In the genomic region with DNA sequence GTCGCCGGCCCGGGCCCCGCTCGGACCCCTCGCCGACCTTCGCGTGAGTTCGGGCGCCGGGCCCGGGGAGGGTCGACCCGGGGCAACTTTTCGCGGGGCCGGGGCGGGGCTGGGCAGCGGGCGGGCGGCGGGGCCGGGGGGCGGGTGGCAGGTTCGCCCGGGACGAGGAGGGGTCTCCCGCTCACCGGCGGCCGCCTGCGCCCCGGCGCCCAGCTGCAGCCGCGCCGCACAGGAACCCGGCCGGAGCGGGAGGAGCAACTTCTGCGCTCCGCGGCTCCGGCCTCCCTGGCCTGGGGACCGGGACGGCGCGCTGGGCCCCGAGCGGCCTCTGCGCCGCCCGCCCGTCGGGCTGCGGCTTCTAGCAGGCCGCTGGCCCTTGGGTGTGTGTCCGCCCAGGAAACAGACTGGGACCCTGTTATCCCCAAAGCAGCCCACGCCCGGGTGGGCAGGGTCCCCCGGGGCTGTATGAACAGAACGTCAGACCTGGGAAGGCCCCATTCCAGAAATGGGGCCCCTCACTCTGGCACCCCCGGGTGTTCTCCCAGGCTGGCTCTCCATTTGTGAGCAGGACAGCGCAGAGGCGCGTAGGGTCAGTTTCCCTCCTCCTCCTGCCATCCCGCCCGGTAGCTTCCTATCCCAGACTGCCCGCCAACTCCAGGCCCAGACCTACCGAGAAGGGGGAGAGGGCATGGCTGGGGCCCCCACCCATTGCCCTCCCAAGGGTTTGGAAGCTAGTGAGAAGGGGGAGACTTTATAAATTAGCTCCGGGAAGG, we compare ENCODE assay signal across 8 cellular contexts. TPM values are rescaled to one million over a fixed set of nuclear protein-coding genes. Genes with fewer than 3 reads are reported as not detected.
DNase-seq lines count a peak whose midpoint lies in the region; TF ChIP-seq lines count a peak whose summit lies in the region.

No MANE protein-coding gene starts in this region.

- no peak overlapping the region for H2BK12ac ChIP-seq in H9 (ENCODE audit: insufficient read length, low read depth, low read length)

- H3K4me1 ChIP-seq in H9 (ENCODE audit: insufficient read depth, low read length) (no peaks in the 10 kb centered on the region), iPS DF 6.9 (ENCODE audit: control insufficient read depth, insufficient read depth, low read length) (peaks cover 7% of the 10 kb centered on the region), OCI-LY7 (ENCODE audit: insufficient read depth, low read length, poor library complexity, severe bottlenecking) (no peaks in the 10 kb centered on the region)

- peak overlapping the region; percentile 65 to 78 for H3K4me3 Mint-ChIP-seq in H9
- H3K4me3 Mint-ChIP-seq in activated naive CD8-positive, alpha-beta T cell treated with anti-CD3 and anti-CD28 coated beads for 36 hours: peak overlapping the region; percentile 34

- H2BK120ac ChIP-seq in H9 (ENCODE audit: low read depth, low read length, poor library complexity, severe bottlenecking): no peak overlapping the region

- H3K18ac ChIP-seq in H9 (ENCODE audit: insufficient read length, low read depth, low read length): no peak overlapping the region

- intact Hi-C loops in OCI-LY7 (cut with micrococcal nuclease; ENCODE audit: unreplicated experiment): no loop called here

- H3K14ac ChIP-seq in H9 (ENCODE audit: insufficient read depth, low read length): no peak overlapping the region

- H3K79me1 ChIP-seq in H9 (ENCODE audit: insufficient read depth, low read depth, low read length, poor library complexity, severe bottlenecking): peaks cover 3% of the 10 kb centered on the region

- H2AK5ac ChIP-seq in H9 (ENCODE audit: insufficient read length, low read length): no peak overlapping the region

- no peaks in the 10 kb centered on the region for H3K36me3 Mint-ChIP-seq in H9 (ENCODE audit: insufficient read depth in 1 of 3, low read depth in 3 of 3)
- H3K36me3 Mint-ChIP-seq in activated naive CD8-positive, alpha-beta T cell treated with anti-CD3 and anti-CD28 coated beads for 36 hours: no peaks in the 10 kb centered on the region

- POLR2A ChIA-PET in OCI-LY7 (lab: Charles Lee): no interaction called here

- no TSS peak for BruUV-seq in OCI-LY7 (replicated peaks; lab: Mats Ljungman, UMichigan)

- no peak overlapping the region for H2BK15ac ChIP-seq in H9 (ENCODE audit: low read depth, low read length)

- H4K8ac ChIP-seq in H9 (replicated peaks; ENCODE audit: insufficient read length, low read depth, low read length): no peak overlapping the region

- H2BK20ac ChIP-seq in H9 (ENCODE audit: low read depth, low read length, poor library complexity, severe bottlenecking): no peak overlapping the region

- no peak overlapping the region for H3K27ac Mint-ChIP-seq in H9
- H3K27ac Mint-ChIP-seq in activated naive CD8-positive, alpha-beta T cell treated with anti-CD3 and anti-CD28 coated beads for 36 hours: no peak overlapping the region

- H3K9me3 ChIP-seq in H9 (ENCODE audit: control insufficient read depth, low read depth, low read length): no peaks in the 10 kb centered on the region
- no peaks in the 10 kb centered on the region for H3K9me3 ChIP-seq in iPS DF 6.9 (ENCODE audit: control insufficient read depth, insufficient read depth, low read length)
- H3K9me3 ChIP-seq in OCI-LY7 (ENCODE audit: low read length): no peaks in the 10 kb centered on the region

- no peak overlapping the region for H3T11ph ChIP-seq in H9 (ENCODE audit: low read length)

- H2AFZ ChIP-seq in H9 (ENCODE audit: low read length): no peak overlapping the region
- no peak overlapping the region for H2AFZ ChIP-seq in OCI-LY7 (ENCODE audit: low read length)

- no peaks in the 10 kb centered on the region for H3K9me3 Mint-ChIP-seq in H9
- H3K9me3 Mint-ChIP-seq in activated naive CD8-positive, alpha-beta T cell treated with anti-CD3 and anti-CD28 coated beads for 36 hours: no peaks in the 10 kb centered on the region

- H3K4ac ChIP-seq in H9 (ENCODE audit: low read depth, low read length): no peak overlapping the region

- no peak overlapping the region for H4K5ac ChIP-seq in H9 (ENCODE audit: insufficient read length, low read depth, low read length)

- CTCF ChIA-PET in OCI-LY7 (lab: Charles Lee; ENCODE audit: unreplicated experiment): no interaction called here

- TF ChIP-seq CTCF in 22Rv1 (IDR thresholded peaks at IDR 0.05): no peak
- TF ChIP-seq CTCF in H9 (conservative IDR thresholded peaks at IDR 0.05): no peak
- no peak for TF ChIP-seq CTCF in OCI-LY7 (conservative IDR thresholded peaks at IDR 0.05; ENCODE audit: low read length)

- H4K20me1 ChIP-seq in H9 (ENCODE audit: control insufficient read depth, insufficient read depth, insufficient read length) (no peaks in the 10 kb centered on the region), OCI-LY7 (ENCODE audit: insufficient read depth, low read length) (no peaks in the 10 kb centered on the region)

- H3K9me2 ChIP-seq in OCI-LY7 (ENCODE audit: insufficient read depth, low read length): no peaks in the 10 kb centered on the region

- H3K36me3 ChIP-seq in iPS DF 6.9 (ENCODE audit: control insufficient read depth, insufficient read depth, low read length) (no peaks in the 10 kb centered on the region), OCI-LY7 (ENCODE audit: insufficient read depth, low read length) (no peaks in the 10 kb centered on the region)

- WGBS in H9 (ENCODE audit: extremely low coverage, insufficient read length, low lambda C conversion rate): no CpG with 5 or more reads among the region's 72 CpGs
- no CpG with 5 or more reads among the region's 72 CpGs for WGBS in iPS DF 6.9 (ENCODE audit: insufficient coverage, insufficient read length)

- no peak overlapping the region for H3K23ac ChIP-seq in H9 (ENCODE audit: insufficient read length, low read depth, low read length)

- H3K9ac ChIP-seq in H9 (ENCODE audit: extremely low read depth, insufficient read length, low read length): no peak overlapping the region

- H2BK5ac ChIP-seq in H9 (ENCODE audit: insufficient read length, low read length): no peak overlapping the region

- H3K4me3 ChIP-seq in iPS DF 6.9 (ENCODE audit: low read length) (peak overlapping the region; percentile 53), skin epidermis (peak overlapping the region; percentile 51 to 75 (median 64)), OCI-LY7 (ENCODE audit: low read depth, low read length, poor library complexity, severe bottlenecking) (no peak overlapping the region)

- H3K4me1 Mint-ChIP-seq in H9: peaks cover 36 to 60% of the 10 kb centered on the region in 2 experiments
- peaks cover 2% of the 10 kb centered on the region for H3K4me1 Mint-ChIP-seq in activated naive CD8-positive, alpha-beta T cell treated with anti-CD3 and anti-CD28 coated beads for 36 hours

- peaks cover 7% of the 10 kb centered on the region for H3K23me2 ChIP-seq in H9 (ENCODE audit: insufficient read length, low read depth, low read length, poor library complexity, severe bottlenecking)

- H3K4me2 ChIP-seq in H9 (ENCODE audit: insufficient read depth, insufficient read length, low read length) (peak overlapping the region; percentile 42), OCI-LY7 (ENCODE audit: low read length) (no peak overlapping the region)

- H3K79me2 ChIP-seq in H9 (ENCODE audit: insufficient read depth, low read length) (peaks cover 4% of the 10 kb centered on the region; the same call in 1 of the 2 replicates), OCI-LY7 (ENCODE audit: insufficient read depth, low read depth, low read length) (no peaks in the 10 kb centered on the region)

- peaks cover 7% of the 10 kb centered on the region for H3K27me3 Mint-ChIP-seq in H9 (ENCODE audit: low read depth)
- H3K27me3 Mint-ChIP-seq in activated naive CD8-positive, alpha-beta T cell treated with anti-CD3 and anti-CD28 coated beads for 36 hours: peaks cover 14% of the 10 kb centered on the region

- H3K56ac ChIP-seq in H9 (ENCODE audit: insufficient read length, low read depth, low read length): no peak overlapping the region

- H3K27ac ChIP-seq in 22Rv1: peak overlapping the region; percentile 50
- no peak overlapping the region for H3K27ac ChIP-seq in H9 (ENCODE audit: insufficient read length, low read depth, low read length)
- H3K27ac ChIP-seq in iPS DF 6.9 (ENCODE audit: low read length): no peak overlapping the region
- peak overlapping the region; percentile 20 to 95 (median 88) for H3K27ac ChIP-seq in skin epidermis
- H3K27ac ChIP-seq in OCI-LY7 (ENCODE audit: low read depth, low read length, poor library complexity, severe bottlenecking): no peak overlapping the region

- no peak overlapping the region for H4K91ac ChIP-seq in H9 (ENCODE audit: insufficient read length, low read depth, low read length)

- DNase-seq in H9 (no peak), iPS DF 6.9 (ENCODE audit: low read depth, low spot score) (no peak), OCI-LY7 (ENCODE audit: low spot score) (no peak), NCI-H345 treated with DMSO at 0.1 percent for 48 hours (lab: John Stamatoyannopoulos, UW; ENCODE audit: unreplicated experiment) (no peak)
- no peak for DNase-seq in activated naive CD8-positive, alpha-beta T cell treated with anti-CD3 and anti-CD28 coated beads for 36 hours
- DNase-seq in effector CD8-positive, alpha-beta T cell (lab: John Stamatoyannopoulos, UW): no peak

- no peaks in the 10 kb centered on the region for H3K27me3 ChIP-seq in H9 (ENCODE audit: insufficient read depth, low read length)
- H3K27me3 ChIP-seq in iPS DF 6.9 (ENCODE audit: control insufficient read depth, insufficient read depth, low read length): no peaks in the 10 kb centered on the region

RNA-seq across cellular contexts. Expression of a gene that starts 0.7 kb away (rescaled TPM):
- 29.9 and 30.1 TPM in 2 replicates for total RNA-seq in H9 (2021)
- 10 to 100 TPM; 11.0 to 11.4 TPM for total RNA-seq in activated naive CD8-positive, alpha-beta T cell treated with anti-CD3 and anti-CD28 coated beads for 36 hours
- total RNA-seq in OCI-LY7 (2014; rRNA removed; shearing (Covaris generic)): 0.05 and 0.25 TPM in 2 replicates
- 0.40 and 0.44 TPM in 2 replicates for total RNA-seq in OCI-LY7 (2022)

Comparison
In these comparisons a context has a peak if more than half of its experiments do, and no peak if none do; other contexts are left out.
1. H3K27ac ChIP-seq: peak in 22Rv1 (single experiment) and skin epidermis (21 of 21); none in H9 (single experiment), iPS DF 6.9 (single experiment) and OCI-LY7 (single experiment).
2. RNA of a gene that starts 0.7 kb away (total RNA-seq): 29.9 to 30.1 TPM in H9 and 11.0 to 11.4 TPM in activated naive CD8-positive, alpha-beta T cell treated with anti-CD3 and anti-CD28 coated beads for 36 hours; 0.05 to 0.44 TPM in OCI-LY7; every median in the first group is over 4 times any median in the second.